Comparison of ENCODE assay signal across 2 cellular contexts in genomic region chr4:25223770-25224375, GRCh38.
TF ChIP-seq lines count a peak whose summit lies in the region.

No MANE protein-coding gene starts in this region.

TF ChIP-seq in SK-N-SH, 30 proteins besides CTCF, POLR2A, EP300 and RAD21 (continued from another document):
- no peak for TF ChIP-seq REST (IDR thresholded peaks at IDR 0.05; ENCODE audit: low read depth, low read length)
- no peak for TF ChIP-seq POLR2AphosphoS5 (IDR thresholded peaks at IDR 0.05; ENCODE audit: low read depth, low read length)
- no peak for TF ChIP-seq NRF1 (IDR thresholded peaks at IDR 0.05; ENCODE audit: low read depth, low read length)
- TF ChIP-seq, protein P1, sequence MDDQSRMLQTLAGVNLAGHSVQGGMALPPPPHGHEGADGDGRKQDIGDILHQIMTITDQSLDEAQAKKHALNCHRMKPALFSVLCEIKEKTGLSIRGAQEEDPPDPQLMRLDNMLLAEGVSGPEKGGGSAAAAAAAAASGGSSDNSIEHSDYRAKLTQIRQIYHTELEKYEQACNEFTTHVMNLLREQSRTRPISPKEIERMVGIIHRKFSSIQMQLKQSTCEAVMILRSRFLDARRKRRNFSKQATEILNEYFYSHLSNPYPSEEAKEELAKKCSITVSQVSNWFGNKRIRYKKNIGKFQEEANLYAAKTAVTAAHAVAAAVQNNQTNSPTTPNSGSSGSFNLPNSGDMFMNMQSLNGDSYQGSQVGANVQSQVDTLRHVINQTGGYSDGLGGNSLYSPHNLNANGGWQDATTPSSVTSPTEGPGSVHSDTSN (IDR thresholded peaks at IDR 0.05): no peak
- no peak for TF ChIP-seq SIN3A (IDR thresholded peaks at IDR 0.05; ENCODE audit: borderline replicate concordance, low read depth, low read length)
- peak; percentile 38; the same call in 1 of the 2 replicates for TF ChIP-seq USF1 (IDR thresholded peaks at IDR 0.05; ENCODE audit: borderline replicate concordance, low read depth)
- no peak for TF ChIP-seq IRF3 (IDR thresholded peaks at IDR 0.05; ENCODE audit: low read depth, low read length)
- TF ChIP-seq MXI1 (IDR thresholded peaks at IDR 0.05; ENCODE audit: low read depth, low read length): no peak
- TF ChIP-seq FOXJ3 (CRISPR knock-in tag; IDR thresholded peaks at IDR 0.05): no peak
- TF ChIP-seq TCF12 (IDR thresholded peaks at IDR 0.05): no peak
- TF ChIP-seq USF2 (IDR thresholded peaks at IDR 0.05; ENCODE audit: borderline replicate concordance, low read depth, low read length): no peak
- TF ChIP-seq RFX5 (IDR thresholded peaks at IDR 0.05; ENCODE audit: low read length): no peak

TF ChIP-seq in SK-N-SH treated with all-trans-retinoic acid at 6 μM for 48 hours, 23 proteins besides CTCF, POLR2A, EP300 and RAD21 (continued from another document):
- TF ChIP-seq TOX (CRISPR knock-in tag; IDR thresholded peaks at IDR 0.05; ENCODE audit: borderline replicate concordance): no peak
